Comparison of ENCODE assay signal across 1 cellular context in genomic region chr16:26667271-26667703, GRCh38.
TF ChIP-seq lines count a peak whose summit lies in the region.

No MANE protein-coding gene starts in this region.

TF ChIP-seq in H1, 55 proteins besides CTCF, POLR2A, EP300 and RAD21:
- TF ChIP-seq TCF12 (IDR thresholded peaks at IDR 0.05; ENCODE audit: low read depth, low read length), result no peak
- no peak for TF ChIP-seq SP2 (IDR thresholded peaks at IDR 0.05; ENCODE audit: low read length)
- no peak for TF ChIP-seq MAX (IDR thresholded peaks at IDR 0.05)
- no peak for TF ChIP-seq NANOG (IDR thresholded peaks at IDR 0.05; ENCODE audit: insufficient read depth, low read depth, low read length, poor library complexity, severe bottlenecking)
- peak; percentile 81; the same call in 1 of the 2 replicates for TF ChIP-seq YY1 (IDR thresholded peaks at IDR 0.05; ENCODE audit: low read depth, low read length)
